8 cellular contexts compared by ENCODE assay signal in genomic region chr1:43974443-43975248, GRCh38. TPM values are rescaled to one million over a fixed set of nuclear protein-coding genes. Genes with fewer than 3 reads are reported as not detected.
DNase-seq lines count a peak whose midpoint lies in the region; ATAC-seq and TF ChIP-seq lines count a peak whose summit lies in the region.

TSS of gene ATP6V0B (plus strand) at chr1:43974960. CDS start at chr1:43975041, 81 bp downstream.

- peak; percentile 16 for TF ChIP-seq CTCF in lung (IDR thresholded peaks at IDR 0.05; ENCODE audit: control extremely low read depth, extremely low read depth)

- ATAC-seq in GM19468 (IDR thresholded peaks at IDR 0.05; ENCODE audit: extremely low read depth, unreplicated experiment) (peak; percentile 51), lung (ENCODE audit: insufficient read depth, low FRiP score) (peak; percentile 85)

- H3K9me3 ChIP-seq in ectodermal cell (ENCODE audit: control insufficient read depth, low read length) (no peaks in the 10 kb centered on the region), lung (ENCODE audit: control insufficient read depth in 2 of 2, insufficient read depth in 1 of 2, low read length in 1 of 2) (no peaks in the 10 kb centered on the region)

- H3K4me1 ChIP-seq in ectodermal cell (ENCODE audit: control insufficient read depth, insufficient read depth, low read length) (peaks cover 23% of the 10 kb centered on the region), lung (ENCODE audit: control insufficient read depth in 2 of 2, insufficient read depth in 2 of 2, low read length in 2 of 2) (peaks cover 0 to 24% of the 10 kb centered on the region in 2 donors)

- H3K36me3 ChIP-seq in ectodermal cell (ENCODE audit: control insufficient read depth, insufficient read depth, low read length) (peaks cover 18% of the 10 kb centered on the region), lung (ENCODE audit: control insufficient read depth in 2 of 2, insufficient read depth in 2 of 2, low read length in 2 of 2) (peaks cover 0 to 20% of the 10 kb centered on the region in 2 donors)

- H3K4me3 ChIP-seq in ectodermal cell (ENCODE audit: insufficient read depth, low read depth, low read length) (peak within 1 kb of the TSS; percentile 93), lung (peak within 1 kb of the TSS; percentile 69)

- peak within 1 kb of the TSS; percentile 31 for H3K27ac ChIP-seq in ectodermal cell (ENCODE audit: insufficient read depth, low read depth, low read length, poor library complexity, severe bottlenecking)
- H3K27ac ChIP-seq in lung (ENCODE audit: low read depth in 1 of 2, low read length in 1 of 2), result peak within 1 kb of the TSS; percentile 86 to 93

- WGBS in ectodermal cell, 2 experiments, result 0 to 1% methylated on average over 93 of the region's 93 CpGs
- 0% methylated on average over 80 to 93 of the region's 93 CpGs for WGBS in lung, 2 donors

- DNase-seq in CMK (ENCODE audit: low read depth) (peak; percentile 91), HS-5 (ENCODE audit: low read depth) (peak; percentile 69), NK-92 (lab: John Stamatoyannopoulos, UW; ENCODE audit: unreplicated experiment) (peak; percentile 48), lung (ENCODE audit: low spot score) (peak; percentile 97)
- peak; percentile 80 to 93 for DNase-seq in activated CD8-positive, alpha-beta memory T cell treated with anti-CD3 and anti-CD28 coated beads for 1 hour (ENCODE audit: extremely low read depth in 1 of 2, low read depth in 1 of 2)
- DNase-seq in stimulated activated CD4-positive, alpha-beta T cell treated with anti-CD3 and anti-CD28 coated beads, TNF-alpha, amount 100 ng/mL, for 24 hours (ENCODE audit: low read depth in 3 of 3), result peak; percentile 91 to 96 (median 94)

- H3K27me3 ChIP-seq in ectodermal cell (ENCODE audit: control insufficient read depth, insufficient read depth, low read length, poor library complexity, severe bottlenecking), result no peaks in the 10 kb centered on the region
- no peaks in the 10 kb centered on the region for H3K27me3 ChIP-seq in lung (ENCODE audit: control insufficient read depth, insufficient read depth)

RNA-seq across cellular contexts. Expression of gene ATP6V0B, which starts in this region (rescaled TPM):
- polyA plus RNA-seq in ectodermal cell (2013, experiment 1 of 4), result 70.0 TPM
- polyA plus RNA-seq in ectodermal cell (2013, experiment 2 of 4), result 73.6 TPM
- polyA plus RNA-seq in ectodermal cell (2013, experiment 3 of 4), result 83.4 TPM
- 99.4 TPM for polyA plus RNA-seq in ectodermal cell (2013, experiment 4 of 4)
- 100 to 1,000 TPM in 1 of 2 donors, 10 to 100 TPM in 1; 71.2 to 192 TPM for total RNA-seq in lung
- 100 to 1,000 TPM; 373 to 484 TPM for polyA plus RNA-seq in lung

Comparison
In these comparisons a context has a peak if more than half of its experiments do, and no peak if none do; other contexts are left out.
1. Peak in every context shown above with its lines: DNase-seq, ATAC-seq, H3K4me3 ChIP-seq and H3K27ac ChIP-seq.